In genomic region chr5:72673180-72673579, GRCh38 we compare ENCODE assay signal across 25 cellular contexts.
A peak's percentile ranks its signal among the peaks of the same experiment; 100 is the strongest.
DNase-seq lines count a peak whose midpoint lies in the region; ATAC-seq, FAIRE-seq and TF ChIP-seq lines count a peak whose summit lies in the region.
"Had no signal": no experiment of that assay in that cellular context is flagged by ENCODE, and none has a peak within 500 bp of the region (broad histone marks: within the 10 kb centered on the region; RNA-seq: fewer than 3 reads in every experiment).

No MANE protein-coding gene starts in this region.

- no peak for TF ChIP-seq CTCF in bronchial epithelial cell (IDR thresholded peaks at IDR 0.05; ENCODE audit: insufficient read depth, low read length, severe bottlenecking)
- no peak for TF ChIP-seq CTCF in parathyroid adenoma (IDR thresholded peaks at IDR 0.05)

- H3K4me2 ChIP-seq in parathyroid adenoma (ENCODE audit: low read length) = no peak overlapping the region
- H3K4me2 ChIP-seq: BLaER1 had no signal

- no peak overlapping the region for H3K9ac ChIP-seq in parathyroid adenoma
- H3K9ac ChIP-seq: BLaER1 had no signal

- no peak for FAIRE-seq in bronchial epithelial cell (lab: Jason Lieb, UNC)
- FAIRE-seq: GM12878, GM12892, GM18507 had no signal

- no peak for ATAC-seq in HG03159 (IDR thresholded peaks at IDR 0.05; ENCODE audit: unreplicated experiment)
- ATAC-seq: GM12878 had no signal

- H2AFZ ChIP-seq in parathyroid adenoma = peak overlapping the region; percentile 47

- no peak overlapping the region for H3K27ac ChIP-seq in parathyroid adenoma
- H3K27ac ChIP-seq: 22Rv1, BLaER1 had no signal

- H3K79me2 ChIP-seq in parathyroid adenoma = no peaks in the 10 kb centered on the region

- H3K36me3 ChIP-seq in bronchial epithelial cell (ENCODE audit: control insufficient read depth, insufficient read depth, low read length) = no peaks in the 10 kb centered on the region
- H3K36me3 ChIP-seq in parathyroid adenoma (ENCODE audit: control insufficient read depth, insufficient read depth, low read length) = no peaks in the 10 kb centered on the region
- H3K36me3 ChIP-seq: BE2C, BLaER1 had no signal

- peaks cover 4% of the 10 kb centered on the region for H3K4me1 ChIP-seq in parathyroid adenoma
- H3K4me1 ChIP-seq: BE2C, BLaER1 had no signal

- DNase-seq in DMS53 (lab: John Stamatoyannopoulos, UW) = peak; percentile 30
- no peak for DNase-seq in DMS53 treated with DMSO at 0.1 percent for 48 hours (lab: John Stamatoyannopoulos, UW; ENCODE audit: unreplicated experiment)
- peak; percentile 25 for DNase-seq in NCI-H460 (ENCODE audit: extremely low read depth, low read depth)
- DNase-seq in bronchial epithelial cell (ENCODE audit: low read depth) = peak; percentile 7
- DNase-seq in cerebellar nuclear complex (lab: John Stamatoyannopoulos, UW) = no peak
- DNase-seq in effector CD4-positive, alpha-beta T cell = no peak
- DNase-seq: ACHN; BE2C; C1 segment of cervical spinal cord; CD4-positive, alpha-beta memory T cell; CD4-positive, CD25-positive, alpha-beta regulatory T cell; CD8-positive, alpha-beta memory T cell; COR-L47; DMS 273 treated with DMSO at 0.1 percent for 48 hours; DMS153; DND-41; EL; GDM1 had no signal

- H3K27me3 ChIP-seq in bronchial epithelial cell (ENCODE audit: control insufficient read depth, insufficient read depth, low read length) = no peaks in the 10 kb centered on the region
- no peaks in the 10 kb centered on the region for H3K27me3 ChIP-seq in parathyroid adenoma (ENCODE audit: control insufficient read depth, insufficient read depth, low read length)
- H3K27me3 ChIP-seq: BE2C, BLaER1 had no signal

- no peaks in the 10 kb centered on the region for H3K9me3 ChIP-seq in parathyroid adenoma (ENCODE audit: control insufficient read depth, low read length)
- H3K9me3 ChIP-seq: BE2C had no signal

- H3K4me3 ChIP-seq in bronchial epithelial cell (ENCODE audit: low read depth, low read length) (no peak overlapping the region), parathyroid adenoma (ENCODE audit: low read depth, low read length) (no peak overlapping the region)
- H3K4me3 ChIP-seq: BLaER1, GM12878 had no signal

Comparison
In these comparisons a context has a peak if more than half of its experiments do, and no peak if none do; other contexts are left out.
1. DNase-seq: peak in DMS53 (single experiment), NCI-H460 (single experiment) and bronchial epithelial cell (single experiment); none in DMS53 treated with DMSO at 0.1 percent for 48 hours (single experiment), cerebellar nuclear complex (0 of 2) and effector CD4-positive, alpha-beta T cell (single experiment).